Comparison of ENCODE assay signal across 16 cellular contexts in genomic region chr14:85675957-85676356, GRCh38.
DNase-seq lines count a peak whose midpoint lies in the region; ATAC-seq lines count a peak whose summit lies in the region.
"Had no signal": no experiment of that assay in that cellular context is flagged by ENCODE, and none has a peak within 500 bp of the region (broad histone marks: within the 10 kb centered on the region; RNA-seq: fewer than 3 reads in every experiment).

No MANE protein-coding gene starts in this region.

- peak; percentile 20 for ATAC-seq in sciatic nerve
- ATAC-seq in HG03175 (IDR thresholded peaks at IDR 0.05; ENCODE audit: unreplicated experiment), result no peak
- ATAC-seq in stimulated activated naive CD8-positive, alpha-beta T cell treated with anti-CD3 and anti-CD28 coated beads, Interleukin-15, amount 100 ng/mL, for 72 hours, result no peak
- ATAC-seq: CD8-positive, alpha-beta T cell; GM12878; GM23338 had no signal

- no peaks in the 10 kb centered on the region for H3K27me3 Mint-ChIP-seq in stimulated activated naive CD8-positive, alpha-beta T cell treated with anti-CD3 and anti-CD28 coated beads, Interleukin-15, amount 100 ng/mL, for 72 hours
- H3K27me3 Mint-ChIP-seq: B cell, IgD-negative memory B cell had no signal

- intact Hi-C loops in sciatic nerve (cut with DNase I), result no loop called here

- H3K4me3 Mint-ChIP-seq in stimulated activated naive CD8-positive, alpha-beta T cell treated with anti-CD3 and anti-CD28 coated beads, Interleukin-15, amount 100 ng/mL, for 72 hours, result no peak overlapping the region
- H3K4me3 Mint-ChIP-seq: B cell; CD8-positive, alpha-beta T cell; GM23338; IgD-negative memory B cell had no signal

- no peaks in the 10 kb centered on the region for H3K4me1 Mint-ChIP-seq in stimulated activated naive CD8-positive, alpha-beta T cell treated with anti-CD3 and anti-CD28 coated beads, Interleukin-15, amount 100 ng/mL, for 72 hours
- H3K4me1 Mint-ChIP-seq: B cell, GM23338, IgD-negative memory B cell had no signal

- H3K9me3 Mint-ChIP-seq in stimulated activated naive CD8-positive, alpha-beta T cell treated with anti-CD3 and anti-CD28 coated beads, Interleukin-15, amount 100 ng/mL, for 72 hours, result no peaks in the 10 kb centered on the region
- H3K9me3 Mint-ChIP-seq: CD8-positive, alpha-beta T cell; GM23338 had no signal

- no peak overlapping the region for H3K27ac Mint-ChIP-seq in stimulated activated naive CD8-positive, alpha-beta T cell treated with anti-CD3 and anti-CD28 coated beads, Interleukin-15, amount 100 ng/mL, for 72 hours
- H3K27ac Mint-ChIP-seq: B cell; CD8-positive, alpha-beta T cell; GM23338; IgD-negative memory B cell had no signal

- DNase-seq in SK-N-DZ (ENCODE audit: low spot score) (peak; percentile 4), fibroblast of gingiva (ENCODE audit: low read depth) (peak; percentile 48), glomerular visceral epithelial cell (ENCODE audit: extremely low spot score) (peak; percentile 6), sciatic nerve (ENCODE audit: low spot score) (no peak), activated gamma-delta T cell (lab: John Stamatoyannopoulos, UW) (no peak)
- DNase-seq in stimulated activated naive CD8-positive, alpha-beta T cell treated with anti-CD3 and anti-CD28 coated beads, Interleukin-15, amount 100 ng/mL, for 72 hours, result no peak
- DNase-seq: Calu3; CD8-positive, alpha-beta T cell; DMS79 treated with DMSO at 0.1 percent for 48 hours; GF-D8; HCEC 1CT had no signal

Comparison
In these comparisons a context has a peak if more than half of its experiments do, and no peak if none do; other contexts are left out.
1. DNase-seq: peak in SK-N-DZ (single experiment), fibroblast of gingiva (single experiment) and glomerular visceral epithelial cell (single experiment); none in sciatic nerve (single experiment), stimulated activated naive CD8-positive, alpha-beta T cell treated with anti-CD3 and anti-CD28 coated beads, Interleukin-15, amount 100 ng/mL, for 72 hours (0 of 2) and activated gamma-delta T cell (single experiment).